Comparison of ENCODE assay signal across 7 cellular contexts in the genomic region with DNA sequence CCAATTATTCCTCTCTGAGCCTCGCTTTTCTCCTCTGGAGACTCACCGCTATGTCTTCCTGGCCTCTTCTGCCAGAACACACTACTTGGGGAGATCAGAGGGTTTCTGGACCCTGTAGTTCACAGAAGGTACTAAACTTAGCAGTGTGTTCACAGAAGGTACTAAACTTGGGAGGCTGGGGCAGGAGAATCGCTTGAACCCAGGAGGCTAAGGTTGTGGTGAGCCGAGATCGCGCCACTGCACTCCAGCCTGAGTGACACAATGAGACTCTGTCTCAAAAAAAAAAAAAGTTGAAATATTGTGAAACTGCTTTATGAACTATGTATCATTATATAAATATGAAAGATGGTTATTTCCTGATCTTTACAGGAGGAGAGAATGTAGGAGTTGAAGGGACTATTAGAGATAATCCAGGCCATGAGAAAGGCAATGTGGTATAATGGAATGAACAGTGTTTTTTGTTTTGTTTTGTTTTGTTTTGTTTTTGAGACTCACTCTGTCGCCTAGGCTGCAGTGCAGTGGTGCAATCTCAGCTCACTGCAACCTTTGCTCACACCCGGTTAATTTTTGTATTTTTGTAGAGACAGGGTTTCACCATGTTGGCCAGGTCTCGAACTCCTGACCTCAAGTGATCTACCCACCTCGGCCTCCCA. TPM values are rescaled to one million over a fixed set of nuclear protein-coding genes. Genes with fewer than 3 reads are reported as not detected.
DNase-seq lines count a peak whose midpoint lies in the region; ATAC-seq, FAIRE-seq and TF ChIP-seq lines count a peak whose summit lies in the region.
"Not testable (repeated sequence)": the region's sequence is repeated elsewhere in the genome, so short reads cannot be mapped to it uniquely, and the experiment has no call there.
"Had no signal": no experiment of that assay in that cellular context is flagged by ENCODE, and none has a peak within 500 bp of the region (broad histone marks: within the 10 kb centered on the region; RNA-seq: fewer than 3 reads in every experiment).

No MANE protein-coding gene starts in this region.

- not testable (repeated sequence) for H3K79me2 ChIP-seq in trophoblast cell (ENCODE audit: control insufficient read depth, insufficient read depth, low read length, poor library complexity)

- H3K9me3 Mint-ChIP-seq in activated B cell treated with CpG ODN at 0.5 μM for 24 hours: not testable (repeated sequence)

- not testable (repeated sequence) for TF ChIP-seq CTCF in activated B cell treated with CpG ODN at 0.5 μM for 24 hours (IDR thresholded peaks at IDR 0.05); bronchial epithelial cell (IDR thresholded peaks at IDR 0.05; ENCODE audit: insufficient read depth, low read length, severe bottlenecking)

- H3K4me3 ChIP-seq in bronchial epithelial cell (ENCODE audit: low read depth, low read length); trophoblast cell (ENCODE audit: low read depth, low read length): not testable (repeated sequence)

- H4K91ac ChIP-seq in trophoblast cell (ENCODE audit: low read depth, low read length): not testable (repeated sequence)

- not testable (repeated sequence) for H4K12ac ChIP-seq in trophoblast cell (ENCODE audit: low read depth, low read length)

- H3K27me3 Mint-ChIP-seq in activated B cell treated with CpG ODN at 0.5 μM for 24 hours: not testable (repeated sequence)

- H3K36me3 Mint-ChIP-seq in activated B cell treated with CpG ODN at 0.5 μM for 24 hours (ENCODE audit: low read depth): peaks cover 27% of the 10 kb centered on the region

- no CpG with 5 or more reads among the region's 10 CpGs for WGBS in trophoblast cell (ENCODE audit: extremely low coverage, insufficient coverage, insufficient read length)

- not testable (repeated sequence) for H3K4ac ChIP-seq in trophoblast cell (ENCODE audit: low read depth, low read length)

- not testable (repeated sequence) for H3K9ac ChIP-seq in trophoblast cell (ENCODE audit: low read length)

- H3K4me1 Mint-ChIP-seq in activated B cell treated with CpG ODN at 0.5 μM for 24 hours: peaks cover 42% of the 10 kb centered on the region

- not testable (repeated sequence) for H3K9me3 ChIP-seq in trophoblast cell (ENCODE audit: insufficient read depth, low read depth, low read length)

- not testable (repeated sequence) for H2AK5ac ChIP-seq in trophoblast cell (ENCODE audit: low read length)

- not testable (repeated sequence) for H3K36me3 ChIP-seq in bronchial epithelial cell (ENCODE audit: control insufficient read depth, insufficient read depth, low read length)
- peaks cover 6 to 12% of the 10 kb centered on the region in 2 experiments for H3K36me3 ChIP-seq in trophoblast cell (ENCODE audit: control insufficient read depth in 1 of 2, insufficient read depth in 2 of 2, low read length in 2 of 2)

- intact Hi-C loops in activated B cell treated with CpG ODN at 0.5 μM for 24 hours (cut with micrococcal nuclease): not testable (repeated sequence)

- H3K4me2 ChIP-seq in trophoblast cell (ENCODE audit: low read length): not testable (repeated sequence)

- not testable (repeated sequence) for H3K23ac ChIP-seq in trophoblast cell (ENCODE audit: low read length)

- not testable (repeated sequence) for H3K14ac ChIP-seq in trophoblast cell (ENCODE audit: low read length)

- H3K27ac ChIP-seq in trophoblast cell (ENCODE audit: low read depth, low read length): not testable (repeated sequence)

- CTCF ChIA-PET in activated B cell treated with CpG ODN at 0.5 μM for 24 hours (lab: Charles Lee): not testable (repeated sequence)

- not testable (repeated sequence) for H3K79me1 ChIP-seq in trophoblast cell (ENCODE audit: low read length)

- not testable (repeated sequence) for H2BK5ac ChIP-seq in trophoblast cell (ENCODE audit: low read depth, low read length, poor library complexity)

- H3K27me3 ChIP-seq in bronchial epithelial cell (ENCODE audit: control insufficient read depth, insufficient read depth, low read length); trophoblast cell (ENCODE audit: insufficient read depth, low read length): not testable (repeated sequence)

- not testable (repeated sequence) for ATAC-seq in activated B cell treated with CpG ODN at 0.5 μM for 24 hours (ENCODE audit: low read depth)

- peak overlapping the region; percentile 60 for H3K27ac Mint-ChIP-seq in activated B cell treated with CpG ODN at 0.5 μM for 24 hours

- not testable (repeated sequence) for H3K4me3 Mint-ChIP-seq in activated B cell treated with CpG ODN at 0.5 μM for 24 hours

- H2AFZ ChIP-seq in trophoblast cell (ENCODE audit: insufficient read depth, low read length, poor library complexity): not testable (repeated sequence)

- H3K4me1 ChIP-seq in trophoblast cell (ENCODE audit: control insufficient read depth in 1 of 2, insufficient read depth in 2 of 2, low read length in 2 of 2): not testable (repeated sequence)

- H3K18ac ChIP-seq in trophoblast cell (ENCODE audit: low read length): not testable (repeated sequence)

- H4K8ac ChIP-seq in trophoblast cell (ENCODE audit: low read depth, low read length): not testable (repeated sequence)

- H2BK12ac ChIP-seq in trophoblast cell (ENCODE audit: low read length): not testable (repeated sequence)

- not testable (repeated sequence) for FAIRE-seq in bronchial epithelial cell (lab: Jason Lieb, UNC)

- not testable (repeated sequence) for H2BK120ac ChIP-seq in trophoblast cell (ENCODE audit: insufficient read depth, low read length, poor library complexity)

- peak; percentile 24 for DNase-seq in HT-29 (ENCODE audit: low spot score)
- DNase-seq in activated B cell treated with CpG ODN at 0.5 μM for 24 hours: not testable (repeated sequence)
- peak; percentile 69 for DNase-seq in bronchial epithelial cell (ENCODE audit: low read depth)
- peak; percentile 45 for DNase-seq in kidney tubule cell (ENCODE audit: low spot score)
- peak; percentile 66 to 87 for DNase-seq in trophoblast cell

- POLR2A ChIA-PET in activated B cell treated with CpG ODN at 0.5 μM for 24 hours (lab: Charles Lee): not testable (repeated sequence)

RNA-seq across cellular contexts. Expression of a gene that starts 5.8 kb away (rescaled TPM):
- 13.4 and 17.0 TPM in 2 replicates for total RNA-seq in HT-29 (2014; rRNA removed; shearing (Covaris generic))
- 0.66 and 0.82 TPM in 2 replicates for total RNA-seq in activated B cell treated with CpG ODN at 0.5 μM for 24 hours
- total RNA-seq in bronchial epithelial cell: 0.53 and 2.6 TPM in 2 replicates
- 5.2 and 5.9 TPM in 2 replicates for polyA plus RNA-seq in trophoblast cell (2013)

RNA-seq across cellular contexts. Expression of a gene that starts 6.5 kb away (rescaled TPM):
- total RNA-seq in HT-29 (2014; rRNA removed; shearing (Covaris generic)): 24.0 and 26.0 TPM in 2 replicates
- total RNA-seq in activated B cell treated with CpG ODN at 0.5 μM for 24 hours (30.9 and 32.1 TPM in 2 replicates), bronchial epithelial cell (24.5 and 35.5 TPM in 2 replicates)
- 19.5 and 20.3 TPM in 2 replicates for polyA plus RNA-seq in trophoblast cell (2013)

RNA-seq across cellular contexts. Expression of a gene that starts 16.8 kb away (rescaled TPM):
- total RNA-seq in HT-29 (2014; rRNA removed; shearing (Covaris generic)): 0.61 and 1.5 TPM in 2 replicates
- total RNA-seq in activated B cell treated with CpG ODN at 0.5 μM for 24 hours (not detected in 2 replicates), bronchial epithelial cell (not detected in 2 replicates)
- 0.11 TPM in 2 replicates for polyA plus RNA-seq in trophoblast cell (2013)
- total RNA-seq: OCI-LY7, SJSA1 had no signal

RNA-seq across cellular contexts. Expression of a gene that starts 20.0 kb away (rescaled TPM):
- total RNA-seq in HT-29 (2014; rRNA removed; shearing (Covaris generic)): 18.6 and 23.4 TPM in 2 replicates
- total RNA-seq in activated B cell treated with CpG ODN at 0.5 μM for 24 hours: 0.11 and 0.29 TPM in 2 replicates
- 21.1 and 31.7 TPM in 2 replicates for total RNA-seq in bronchial epithelial cell
- 14.2 and 15.0 TPM in 2 replicates for polyA plus RNA-seq in trophoblast cell (2013)

RNA-seq across cellular contexts. Expression of a gene that starts 36.8 kb away (rescaled TPM):
- total RNA-seq in HT-29 (2014; rRNA removed; shearing (Covaris generic)): 10.4 and 12.9 TPM in 2 replicates
- total RNA-seq in activated B cell treated with CpG ODN at 0.5 μM for 24 hours (26.9 and 30.5 TPM in 2 replicates), bronchial epithelial cell (22.1 and 35.8 TPM in 2 replicates)
- 12.6 and 13.0 TPM in 2 replicates for polyA plus RNA-seq in trophoblast cell (2013)
